8 cellular contexts compared by ENCODE assay signal in the genomic region with DNA sequence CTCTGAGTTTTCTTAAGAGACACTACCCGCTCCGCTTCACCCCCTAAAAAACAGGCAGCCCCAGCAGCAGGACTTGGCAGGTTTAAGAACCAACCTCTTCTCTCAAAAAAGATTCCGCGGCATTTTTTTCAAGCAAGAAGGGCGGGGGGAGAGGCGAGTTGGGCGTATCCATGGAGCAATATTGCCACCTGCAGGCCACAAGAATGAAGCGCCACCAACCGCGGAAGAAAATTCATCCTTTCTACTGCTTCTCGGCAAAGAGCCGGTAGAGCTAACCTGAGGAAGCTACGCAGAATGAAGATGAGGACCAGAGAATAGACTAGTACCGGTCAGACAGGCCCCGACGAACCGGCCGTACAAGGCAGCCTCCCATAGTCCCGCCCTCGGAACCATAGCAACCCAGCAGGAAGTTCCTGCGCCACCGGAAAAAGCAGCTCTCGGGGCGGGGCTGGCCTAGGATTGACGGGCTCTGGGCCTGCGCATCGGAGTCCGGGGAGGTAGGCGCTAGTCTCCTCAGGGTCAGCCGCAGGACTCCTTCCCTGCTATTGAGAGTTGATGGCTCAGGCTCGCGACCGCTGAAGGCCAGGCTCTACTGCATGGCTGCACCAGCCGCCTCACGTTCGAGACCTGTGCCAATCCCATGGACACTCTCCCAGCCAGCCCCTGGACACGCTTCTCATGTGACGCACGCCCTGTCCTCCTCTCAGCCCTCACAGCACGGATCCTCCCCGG.
DNase-seq lines count a peak whose midpoint lies in the region; ATAC-seq and TF ChIP-seq lines count a peak whose summit lies in the region.

No MANE protein-coding gene starts in this region.

- POLR2A ChIA-PET in BJ (lab: Charles Lee) = no interaction called here

- TF ChIP-seq POLR2A in GM19193 (IDR thresholded peaks at IDR 0.05; ENCODE audit: extremely low read depth, insufficient read depth, insufficient read length) = peak; percentile 68

- no peaks in the 10 kb centered on the region for H3K27me3 ChIP-seq in BJ (ENCODE audit: control insufficient read depth, insufficient read depth, low read length)

- DNase-seq in BJ (ENCODE audit: low read depth) (peak; percentile 23), NCI-H446 treated with DMSO at 0.1 percent for 48 hours (lab: John Stamatoyannopoulos, UW) (peak; percentile 69), choroid plexus epithelial cell (ENCODE audit: low read depth) (peak; percentile 88), kidney tubule cell (ENCODE audit: low spot score) (peak; percentile 90)
- DNase-seq in activated CD4-positive, alpha-beta T cell treated with anti-CD3 and anti-CD28 coated beads for 24 hours (ENCODE audit: low read depth in 2 of 2) = peak; percentile 81 to 90
- DNase-seq in stimulated activated CD4-positive, alpha-beta T cell treated with anti-CD3 and anti-CD28 coated beads, Interleukin-1b, Interleukin-23, amount 100 ng/mL, for 1 hour (ENCODE audit: low read depth in 2 of 2) = peak; percentile 69 to 73

- peak; percentile 99 for ATAC-seq in HG03432 (IDR thresholded peaks at IDR 0.05; ENCODE audit: unreplicated experiment)

- TF ChIP-seq CTCF in BJ (IDR thresholded peaks at IDR 0.05; ENCODE audit: insufficient read depth, low read depth, low read length) = peak; percentile 75
- peak; percentile 84 for TF ChIP-seq CTCF in choroid plexus epithelial cell (conservative IDR thresholded peaks at IDR 0.05; ENCODE audit: low read depth, low read length)

- H3K4me3 ChIP-seq in BJ (ENCODE audit: low read depth, low read length) (peak overlapping the region; percentile 54), choroid plexus epithelial cell (ENCODE audit: low read depth, low read length) (peak overlapping the region; percentile 68)

- no peaks in the 10 kb centered on the region for H3K36me3 ChIP-seq in BJ (ENCODE audit: control insufficient read depth, insufficient read depth, low read length)

- CTCF ChIA-PET in BJ (lab: Yijun Ruan, JAX) = interaction anchor here (1.0 to 1.2 kb wide), 3 partner anchors 12 to 674 kb away, joined by 3 read pairs; no protein-coding TSS in a partner anchor

Comparison
In these comparisons a context has a peak if more than half of its experiments do, and no peak if none do; other contexts are left out.
1. Peak in every context shown above with its lines: DNase-seq, ATAC-seq and H3K4me3 ChIP-seq.
2. DNase-seq: peak in every context shown above with its lines; median percentile 90 in kidney tubule cell; 88 in choroid plexus epithelial cell; 86 in activated CD4-positive, alpha-beta T cell treated with anti-CD3 and anti-CD28 coated beads for 24 hours; 71 in stimulated activated CD4-positive, alpha-beta T cell treated with anti-CD3 and anti-CD28 coated beads, Interleukin-1b, Interleukin-23, amount 100 ng/mL, for 1 hour; 69 in NCI-H446 treated with DMSO at 0.1 percent for 48 hours; 23 in BJ.